ENCODE assay signal across 13 cellular contexts in genomic region chr3:188627652-188628051, GRCh38.
DNase-seq lines count a peak whose midpoint lies in the region; ATAC-seq and TF ChIP-seq lines count a peak whose summit lies in the region.
"Had no signal": no experiment of that assay in that cellular context is flagged by ENCODE, and none has a peak within 500 bp of the region (broad histone marks: within the 10 kb centered on the region; RNA-seq: fewer than 3 reads in every experiment).

No MANE protein-coding gene starts in this region.

- no peak overlapping the region for H3K4me3 Mint-ChIP-seq in activated T-cell treated with anti-CD3 and anti-CD28 coated beads, Interleukin-2, amount 50 U/mL, for 24 hours
- H3K4me3 Mint-ChIP-seq in activated T-helper 17 cell treated with anti-CD3 and anti-CD28 coated beads, Interleukin-2, amount 50 U/mL, for 72 hours = no peak overlapping the region
- no peak overlapping the region for H3K4me3 Mint-ChIP-seq in type B pancreatic cell
- H3K4me3 Mint-ChIP-seq: GM23338; naive thymus-derived CD4-positive, alpha-beta T cell; stimulated activated naive CD8-positive, alpha-beta T cell treated with anti-CD3 and anti-CD28 coated beads, Interleukin-15, amount 100 ng/mL, for 72 hours had no signal

- H3K27me3 Mint-ChIP-seq in activated T-cell treated with anti-CD3 and anti-CD28 coated beads, Interleukin-2, amount 50 U/mL, for 24 hours = no peaks in the 10 kb centered on the region
- H3K27me3 Mint-ChIP-seq in activated T-helper 17 cell treated with anti-CD3 and anti-CD28 coated beads, Interleukin-2, amount 50 U/mL, for 72 hours = no peaks in the 10 kb centered on the region
- H3K27me3 Mint-ChIP-seq in type B pancreatic cell = no peaks in the 10 kb centered on the region
- H3K27me3 Mint-ChIP-seq: naive thymus-derived CD4-positive, alpha-beta T cell; stimulated activated naive CD8-positive, alpha-beta T cell treated with anti-CD3 and anti-CD28 coated beads, Interleukin-15, amount 100 ng/mL, for 72 hours had no signal

- H3K4me3 ChIP-seq in foreskin fibroblast (ENCODE audit: low read depth in 1 of 2, low read length in 2 of 2) = no peak overlapping the region
- H3K4me3 ChIP-seq: GM23338 had no signal

- ATAC-seq in activated T-helper 17 cell treated with anti-CD3 and anti-CD28 coated beads, Interleukin-2, amount 50 U/mL, for 72 hours (replicated peaks) = peak; percentile 58
- ATAC-seq: GM23338; naive thymus-derived CD4-positive, alpha-beta T cell; stimulated activated naive CD8-positive, alpha-beta T cell treated with anti-CD3 and anti-CD28 coated beads, Interleukin-15, amount 100 ng/mL, for 72 hours had no signal

- H3K36me3 Mint-ChIP-seq in activated T-cell treated with anti-CD3 and anti-CD28 coated beads, Interleukin-2, amount 50 U/mL, for 24 hours (ENCODE audit: low read depth) = peaks cover 4% of the 10 kb centered on the region
- no peaks in the 10 kb centered on the region for H3K36me3 Mint-ChIP-seq in activated T-helper 17 cell treated with anti-CD3 and anti-CD28 coated beads, Interleukin-2, amount 50 U/mL, for 72 hours (ENCODE audit: low read depth)
- peaks cover 8% of the 10 kb centered on the region for H3K36me3 Mint-ChIP-seq in type B pancreatic cell

- peaks cover 9% of the 10 kb centered on the region for H3K9me3 Mint-ChIP-seq in activated T-cell treated with anti-CD3 and anti-CD28 coated beads, Interleukin-2, amount 50 U/mL, for 24 hours
- H3K9me3 Mint-ChIP-seq in activated T-helper 17 cell treated with anti-CD3 and anti-CD28 coated beads, Interleukin-2, amount 50 U/mL, for 72 hours = no peaks in the 10 kb centered on the region
- no peaks in the 10 kb centered on the region for H3K9me3 Mint-ChIP-seq in type B pancreatic cell

- DNase-seq in activated T-cell treated with anti-CD3 and anti-CD28 coated beads, Interleukin-2, amount 50 U/mL, for 24 hours = no peak
- no peak for DNase-seq in activated T-cell treated with anti-CD3 and anti-CD28 coated beads, Interleukin-2, amount 50 U/mL, for 48 hours
- DNase-seq in foreskin fibroblast (peak; percentile 82 to 86), type B pancreatic cell (ENCODE audit: extremely low spot score, unreplicated experiment) (no peak), COR-L47 (lab: John Stamatoyannopoulos, UW) (no peak), middle frontal gyrus (ENCODE audit: extremely low spot score, low spot score) (no peak)
- no peak for DNase-seq in activated CD8-positive, alpha-beta memory T cell treated with anti-CD3 and anti-CD28 coated beads, Interleukin-2, amount 50 U/mL, for 48 hours
- DNase-seq: GF-D8; naive thymus-derived CD4-positive, alpha-beta T cell; NCI-H69; stimulated activated naive CD8-positive, alpha-beta T cell treated with anti-CD3 and anti-CD28 coated beads, Interleukin-15, amount 100 ng/mL, for 72 hours had no signal

- TF ChIP-seq CTCF in foreskin fibroblast (IDR thresholded peaks at IDR 0.05; ENCODE audit: low read depth, low read length) = no peak
- no peak for TF ChIP-seq CTCF in type B pancreatic cell (conservative IDR thresholded peaks at IDR 0.05)

- H3K27ac Mint-ChIP-seq in activated T-cell treated with anti-CD3 and anti-CD28 coated beads, Interleukin-2, amount 50 U/mL, for 24 hours = peak overlapping the region; percentile 51
- peak overlapping the region; percentile 34 for H3K27ac Mint-ChIP-seq in activated T-helper 17 cell treated with anti-CD3 and anti-CD28 coated beads, Interleukin-2, amount 50 U/mL, for 72 hours
- H3K27ac Mint-ChIP-seq in type B pancreatic cell = peak overlapping the region; percentile 71
- H3K27ac Mint-ChIP-seq: GM23338; stimulated activated naive CD8-positive, alpha-beta T cell treated with anti-CD3 and anti-CD28 coated beads, Interleukin-15, amount 100 ng/mL, for 72 hours had no signal

- H3K4me1 Mint-ChIP-seq in activated T-cell treated with anti-CD3 and anti-CD28 coated beads, Interleukin-2, amount 50 U/mL, for 24 hours (ENCODE audit: low read depth) = peaks cover 22% of the 10 kb centered on the region
- peaks cover 13% of the 10 kb centered on the region for H3K4me1 Mint-ChIP-seq in activated T-helper 17 cell treated with anti-CD3 and anti-CD28 coated beads, Interleukin-2, amount 50 U/mL, for 72 hours
- peaks cover 2% of the 10 kb centered on the region for H3K4me1 Mint-ChIP-seq in type B pancreatic cell (ENCODE audit: unreplicated experiment)
- H3K4me1 Mint-ChIP-seq: GM23338; stimulated activated naive CD8-positive, alpha-beta T cell treated with anti-CD3 and anti-CD28 coated beads, Interleukin-15, amount 100 ng/mL, for 72 hours had no signal

Comparison
In these comparisons a context has a peak if more than half of its experiments do, and no peak if none do; other contexts are left out.
1. DNase-seq: peak in foreskin fibroblast (2 of 2); none in activated T-cell treated with anti-CD3 and anti-CD28 coated beads, Interleukin-2, amount 50 U/mL, for 24 hours (single experiment), activated T-cell treated with anti-CD3 and anti-CD28 coated beads, Interleukin-2, amount 50 U/mL, for 48 hours (0 of 2), type B pancreatic cell (single experiment), COR-L47 (single experiment), middle frontal gyrus (single experiment) and activated CD8-positive, alpha-beta memory T cell treated with anti-CD3 and anti-CD28 coated beads, Interleukin-2, amount 50 U/mL, for 48 hours (single experiment).
2. Peak in every context shown above with its lines, with median percentiles within 50 percentile points of each other: H3K27ac Mint-ChIP-seq.